Comparison of ENCODE assay signal across 17 cellular contexts in genomic region chr5:16945163-16945562, GRCh38. TPM values are rescaled to one million over a fixed set of nuclear protein-coding genes. Genes with fewer than 3 reads are reported as not detected.
DNase-seq lines count a peak whose midpoint lies in the region; ATAC-seq and TF ChIP-seq lines count a peak whose summit lies in the region.
"Had no signal": no experiment of that assay in that cellular context is flagged by ENCODE, and none has a peak within 500 bp of the region (broad histone marks: within the 10 kb centered on the region; RNA-seq: fewer than 3 reads in every experiment).

No MANE protein-coding gene starts in this region.

- no peaks in the 10 kb centered on the region for H3K4me1 ChIP-seq in HEK293 (ENCODE audit: control insufficient read depth, insufficient read depth, low read length)
- peaks cover 7% of the 10 kb centered on the region for H3K4me1 ChIP-seq in endodermal cell (ENCODE audit: control insufficient read depth, insufficient read depth, low read length)
- no peaks in the 10 kb centered on the region for H3K4me1 ChIP-seq in foreskin keratinocyte
- H3K4me1 ChIP-seq: BLaER1 treated with 17β-estradiol and CSF1 and Interleukin-3, amounts not matched to agents 10 nM and 100 nM; Caco-2 had no signal

- in situ Hi-C loops in KBM-7 (cut with MboI; ENCODE audit: low pct_unique_long_range_greater_than_20kb, low sequenced_read_pairs), result loop anchor here (25.0 kb wide), 1 partner anchor 242 kb away; no protein-coding TSS in a partner anchor

- ATAC-seq in foreskin keratinocyte, result no peak
- ATAC-seq: CD8-positive, alpha-beta T cell had no signal

- H3K27ac ChIP-seq in HEK293 (ENCODE audit: extremely low read depth, low read depth, low read length) (no peak overlapping the region), SK-N-MC (peak overlapping the region; percentile 100), endodermal cell (ENCODE audit: low read depth, low read length) (no peak overlapping the region), foreskin keratinocyte (no peak overlapping the region)
- H3K27ac ChIP-seq: BLaER1 treated with 17β-estradiol and CSF1 and Interleukin-3, amounts not matched to agents 10 nM and 100 nM; C4-2B had no signal

- H3K36me3 Mint-ChIP-seq in endodermal cell (ENCODE audit: low read depth), result peaks cover 3% of the 10 kb centered on the region
- H3K36me3 Mint-ChIP-seq: CD8-positive, alpha-beta T cell had no signal

- peaks cover 6% of the 10 kb centered on the region for H3K4me1 Mint-ChIP-seq in endodermal cell
- H3K4me1 Mint-ChIP-seq: B cell had no signal

- H3K9me3 Mint-ChIP-seq in endodermal cell, result peaks cover 20% of the 10 kb centered on the region

- TF ChIP-seq CTCF in HEK293 (tag by site-specific recombination; IDR thresholded peaks at IDR 0.05) (no peak), endodermal cell (conservative IDR thresholded peaks at IDR 0.05) (no peak), foreskin keratinocyte (conservative IDR thresholded peaks at IDR 0.05) (no peak)

- H3K4me3 Mint-ChIP-seq in endodermal cell, result no peak overlapping the region
- H3K4me3 Mint-ChIP-seq: B cell; CD4-positive, alpha-beta T cell; CD8-positive, alpha-beta T cell had no signal

- H3K9me3 ChIP-seq in HEK293 (ENCODE audit: control insufficient read depth, insufficient read depth, low read depth, low read length) (peaks cover 2% of the 10 kb centered on the region; the same call in 1 of the 2 replicates), SK-N-MC (ENCODE audit: low read depth, low read length) (peaks cover 10% of the 10 kb centered on the region; the same call in 1 of the 2 replicates), endodermal cell (ENCODE audit: control insufficient read depth, low read length) (peaks cover 20% of the 10 kb centered on the region)

- H3K27ac Mint-ChIP-seq in endodermal cell, result no peak overlapping the region
- H3K27ac Mint-ChIP-seq: B cell; CD4-positive, alpha-beta T cell; CD8-positive, alpha-beta T cell had no signal

- H3K27me3 ChIP-seq in endodermal cell (ENCODE audit: control insufficient read depth, insufficient read depth, low read length, poor library complexity, severe bottlenecking) (no peaks in the 10 kb centered on the region), foreskin keratinocyte (no peaks in the 10 kb centered on the region)

- H3K36me3 ChIP-seq in HEK293 (ENCODE audit: control insufficient read depth in 2 of 2, insufficient read depth in 1 of 2, low read length in 2 of 2), result no peaks in the 10 kb centered on the region
- H3K36me3 ChIP-seq in SK-N-MC (ENCODE audit: insufficient read depth, low read length), result peaks cover 9% of the 10 kb centered on the region; the same call in 1 of the 2 replicates
- no peaks in the 10 kb centered on the region for H3K36me3 ChIP-seq in endodermal cell (ENCODE audit: control insufficient read depth, insufficient read depth, low read length)
- H3K36me3 ChIP-seq: BLaER1 treated with 17β-estradiol and CSF1 and Interleukin-3, amounts not matched to agents 10 nM and 100 nM had no signal

- DNase-seq in SK-N-MC (ENCODE audit: low read depth, low spot score), result no peak
- no peak for DNase-seq in endodermal cell
- no peak for DNase-seq in foreskin keratinocyte
- no peak for DNase-seq in KBM-7
- no peak for DNase-seq in hepatic stellate cell (ENCODE audit: low spot score)
- DNase-seq: 8988T; AML-193; Caco-2; Calu3; CD4-positive, alpha-beta T cell; CD8-positive, alpha-beta T cell; DMS79 treated with DMSO at 0.1 percent for 48 hours; GF-D8 had no signal

- H3K9ac ChIP-seq in SK-N-MC (ENCODE audit: insufficient read length) (no peak overlapping the region), endodermal cell (ENCODE audit: extremely low read depth, low read length, poor library complexity, severe bottlenecking) (no peak overlapping the region)
- H3K9ac ChIP-seq: BLaER1 treated with 17β-estradiol and CSF1 and Interleukin-3, amounts not matched to agents 10 nM and 100 nM had no signal

- H3K4me3 ChIP-seq in HEK293 (ENCODE audit: low read depth, low read length), result no peak overlapping the region
- H3K4me3 ChIP-seq in SK-N-MC, result no peak overlapping the region
- peak overlapping the region; percentile 26 for H3K4me3 ChIP-seq in endodermal cell (ENCODE audit: low read length)
- H3K4me3 ChIP-seq: BLaER1 treated with 17β-estradiol and CSF1 and Interleukin-3, amounts not matched to agents 10 nM and 100 nM had no signal

- CTCF ChIA-PET in HEK293 (lab: Yijun Ruan, JAX), result interaction anchor here (0.6 to 0.7 kb wide), 2 partner anchors 55 to 497 kb away, joined by 3 to 8 read pairs; no protein-coding TSS in a partner anchor

- POLR2A ChIA-PET in HEK293 (lab: Yijun Ruan, JAX), result no interaction called here

- peaks cover 2% of the 10 kb centered on the region for H3K27me3 Mint-ChIP-seq in endodermal cell (ENCODE audit: insufficient read depth)

TF ChIP-seq in HEK293, 187 proteins besides CTCF, POLR2A, EP300 and RAD21:
- TF ChIP-seq ZBTB6 (tag by site-specific recombination; IDR thresholded peaks at IDR 0.05) (no peak), ZNF580 (tag by site-specific recombination; IDR thresholded peaks at IDR 0.05) (peak; percentile 84; the same call in 1 of the 2 replicates), ZNF394 (tag by site-specific recombination; IDR thresholded peaks at IDR 0.05; ENCODE audit: borderline replicate concordance) (no peak), ZNF146 (tag by site-specific recombination; IDR thresholded peaks at IDR 0.05) (peak; percentile 95), ZNF10 (tag by site-specific recombination; IDR thresholded peaks at IDR 0.05) (no peak), ZNF596 (tag by site-specific recombination; IDR thresholded peaks at IDR 0.05) (no peak), ZBTB17 (tag by site-specific recombination; IDR thresholded peaks at IDR 0.05) (no peak), ZNF707 (tag by site-specific recombination; IDR thresholded peaks at IDR 0.05) (no peak), YY1 (tag by site-specific recombination; IDR thresholded peaks at IDR 0.05) (no peak), ZEB2 (tag by site-specific recombination; IDR thresholded peaks at IDR 0.05) (no peak), ZNF529 (tag by site-specific recombination; IDR thresholded peaks at IDR 0.05; ENCODE audit: insufficient replicate concordance) (no peak), ZNF600 (tag by site-specific recombination; IDR thresholded peaks at IDR 0.05) (no peak)

RNA-seq across cellular contexts. Expression of gene MYO10, which starts 9.1 kb away (rescaled TPM):
- total RNA-seq in endodermal cell (10 to 100 TPM; 40.0 to 89.2 TPM), foreskin keratinocyte (57.7 and 62.5 TPM in 2 replicates)
- 50.6 TPM for polyA plus RNA-seq in endodermal cell (2013, experiment 1 of 2)
- polyA plus RNA-seq in endodermal cell (2013, experiment 2 of 2), result 51.3 TPM
- 11.2 and 11.5 TPM in 2 replicates for polyA plus RNA-seq in foreskin keratinocyte
- total RNA-seq: B cell; CD4-positive, alpha-beta T cell; CD8-positive, alpha-beta T cell had no signal
